In the genomic region with DNA sequence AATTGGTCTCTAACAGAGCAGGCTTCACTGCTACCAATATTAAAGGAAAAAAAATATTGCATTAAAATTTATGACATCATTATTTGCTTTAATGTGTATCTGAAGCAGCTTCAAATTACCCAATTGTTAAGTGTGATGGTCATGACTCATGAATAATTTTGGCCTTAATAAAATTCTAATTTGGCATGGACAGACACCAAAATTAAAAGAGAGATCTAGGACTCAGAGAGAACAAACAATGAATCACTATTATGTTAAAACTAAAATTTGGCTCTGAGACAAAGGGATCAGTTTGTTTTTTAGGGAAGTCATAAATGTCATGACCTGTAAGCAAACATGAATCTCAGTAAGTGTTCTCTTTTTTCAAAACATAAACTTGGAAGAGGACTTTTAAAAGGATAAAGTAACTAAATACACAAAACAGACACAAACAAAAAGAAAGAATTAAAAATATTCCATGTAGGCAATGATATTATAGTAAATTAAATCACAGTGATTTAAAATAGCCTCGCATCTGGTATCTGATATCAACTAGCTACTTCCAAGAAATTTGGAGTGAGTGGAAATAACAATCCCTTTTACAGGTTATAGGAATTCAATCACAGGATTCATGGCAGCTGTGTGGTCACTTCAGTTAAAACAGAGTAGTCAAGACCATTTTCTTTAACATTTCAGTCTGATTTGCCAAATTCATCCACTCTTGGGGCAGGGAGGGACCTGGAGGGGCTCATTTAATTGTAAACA, we compare ENCODE assay signal across 1 cellular context.
TF ChIP-seq lines count a peak whose summit lies in the region.

No MANE protein-coding gene starts in this region.

TF ChIP-seq in HEK293, 187 proteins besides CTCF, POLR2A, EP300 and RAD21 (continued from another document):
- no peak for TF ChIP-seq ZBTB48 (tag by site-specific recombination; IDR thresholded peaks at IDR 0.05)
